Comparison of ENCODE assay signal across 8 cellular contexts in genomic region chr12:53079226-53080117, GRCh38. TPM values are rescaled to one million over a fixed set of nuclear protein-coding genes. Genes with fewer than 3 reads are reported as not detected.
DNase-seq lines count a peak whose midpoint lies in the region; ATAC-seq and TF ChIP-seq lines count a peak whose summit lies in the region.

TSS of gene SPRYD3 (minus strand) at chr12:53079390. CDS start at chr12:53079333, 57 bp downstream.

- H3K4me1 ChIP-seq in fibroblast of lung (ENCODE audit: control insufficient read depth, extremely low read depth, insufficient read depth, low read length): peaks cover 9% of the 10 kb centered on the region

- peak within 1 kb of the TSS; percentile 84 for H3K4me3 Mint-ChIP-seq in activated T-helper 17 cell treated with anti-CD3 and anti-CD28 coated beads, Interleukin-2, amount 50 U/mL, for 72 hours
- H3K4me3 Mint-ChIP-seq in natural killer cell treated with Interleukin-12 subunit alpha and Interleukin-12 subunit beta and Interleukin-15 and Interleukin-18, amount 100 ng/mL, for 72 hours: peak within 1 kb of the TSS; percentile 87

- H2AFZ ChIP-seq in fibroblast of lung (ENCODE audit: low read length): peak within 1 kb of the TSS; percentile 4

- no peaks in the 10 kb centered on the region for H3K27me3 ChIP-seq in fibroblast of lung (ENCODE audit: control insufficient read depth, insufficient read depth, low read length)

- ATAC-seq in activated T-helper 17 cell treated with anti-CD3 and anti-CD28 coated beads, Interleukin-2, amount 50 U/mL, for 72 hours (replicated peaks): peak; percentile 98
- ATAC-seq in natural killer cell treated with Interleukin-12 subunit alpha and Interleukin-12 subunit beta and Interleukin-15 and Interleukin-18, amount 100 ng/mL, for 72 hours: peak; percentile 99
- ATAC-seq in stimulated activated naive CD8-positive, alpha-beta T cell treated with anti-CD3 and anti-CD28 coated beads, Interleukin-15, Interleukin-2, amounts not matched to agents 100 U/mL and 50 U/mL, for 24 hours: peak; percentile 99

- no peak for TF ChIP-seq CTCF in LNCaP clone FGC (IDR thresholded peaks at IDR 0.05; ENCODE audit: control insufficient read depth, extremely low read depth, insufficient read depth)
- TF ChIP-seq CTCF in RWPE1 (conservative IDR thresholded peaks at IDR 0.05; ENCODE audit: low read depth): no peak
- TF ChIP-seq CTCF in fibroblast of lung (conservative IDR thresholded peaks at IDR 0.05 in 1 of 2, IDR thresholded peaks at IDR 0.05 in 1 of 2; ENCODE audit: low read depth in 1 of 2, low read length in 2 of 2): no peak

- peaks cover 10% of the 10 kb centered on the region for H3K36me3 ChIP-seq in fibroblast of lung (ENCODE audit: control insufficient read depth, insufficient read depth, low read length)

- peak within 1 kb of the TSS; percentile 97 for H3K4me2 ChIP-seq in fibroblast of lung (ENCODE audit: extremely low read depth, insufficient read depth, low read length)

- H3K9me3 ChIP-seq in fibroblast of lung (ENCODE audit: control insufficient read depth, insufficient read depth, low read depth, low read length): no peaks in the 10 kb centered on the region

- H3K9ac ChIP-seq in fibroblast of lung (ENCODE audit: insufficient read depth, low read length): peak within 1 kb of the TSS; percentile 86

- peak; percentile 98 for DNase-seq in Daoy (ENCODE audit: low read depth)
- peak; percentile 96 for DNase-seq in GOT3 (lab: John Stamatoyannopoulos, UW)
- peak; percentile 81 for DNase-seq in LNCaP clone FGC (ENCODE audit: low read depth)
- DNase-seq in RWPE1 (ENCODE audit: low spot score): peak; percentile 100
- DNase-seq in fibroblast of lung (ENCODE audit: low read depth in 2 of 2): peak; percentile 97
- DNase-seq in natural killer cell treated with Interleukin-12 subunit alpha and Interleukin-12 subunit beta and Interleukin-15 and Interleukin-18, amount 100 ng/mL, for 72 hours (ENCODE audit: low spot score): peak; percentile 98
- peak; percentile 96 for DNase-seq in stimulated activated naive CD8-positive, alpha-beta T cell treated with anti-CD3 and anti-CD28 coated beads, Interleukin-15, Interleukin-2, amounts not matched to agents 100 U/mL and 50 U/mL, for 24 hours

- H3K4me3 ChIP-seq in LNCaP clone FGC (ENCODE audit: low read depth, low read length) (peak within 1 kb of the TSS; percentile 64), fibroblast of lung (replicated peaks in 1 of 4; ENCODE audit: control extremely low read depth in 1 of 4, insufficient read depth in 1 of 4, low read depth in 3 of 4, low read length in 4 of 4) (peak within 1 kb of the TSS; percentile 73 to 86 (median 74))

- H4K20me1 ChIP-seq in fibroblast of lung (ENCODE audit: control insufficient read depth, extremely low read depth, insufficient read depth, low read length): no peaks in the 10 kb centered on the region

- H3K27me3 Mint-ChIP-seq in activated T-helper 17 cell treated with anti-CD3 and anti-CD28 coated beads, Interleukin-2, amount 50 U/mL, for 72 hours: no peaks in the 10 kb centered on the region
- no peaks in the 10 kb centered on the region for H3K27me3 Mint-ChIP-seq in natural killer cell treated with Interleukin-12 subunit alpha and Interleukin-12 subunit beta and Interleukin-15 and Interleukin-18, amount 100 ng/mL, for 72 hours

- H3K27ac ChIP-seq in RWPE1: peak within 1 kb of the TSS; percentile 89
- H3K27ac ChIP-seq in fibroblast of lung (ENCODE audit: insufficient read depth, low read length): peak within 1 kb of the TSS; percentile 91

- CTCF ChIA-PET in RWPE1 (lab: Yijun Ruan, JAX): interaction anchor here (0.6 to 5.0 kb wide), 2 partner anchors 13 to 19 kb away, joined by 3 to 37 read pairs; no protein-coding TSS in a partner anchor

- peaks cover 33% of the 10 kb centered on the region for H3K36me3 Mint-ChIP-seq in activated T-helper 17 cell treated with anti-CD3 and anti-CD28 coated beads, Interleukin-2, amount 50 U/mL, for 72 hours (ENCODE audit: low read depth)
- H3K36me3 Mint-ChIP-seq in natural killer cell treated with Interleukin-12 subunit alpha and Interleukin-12 subunit beta and Interleukin-15 and Interleukin-18, amount 100 ng/mL, for 72 hours: peaks cover 5% of the 10 kb centered on the region

- H3K79me2 ChIP-seq in fibroblast of lung (ENCODE audit: control insufficient read depth, insufficient read depth, low read length): peaks cover 8% of the 10 kb centered on the region

- peaks cover 28% of the 10 kb centered on the region for H3K4me1 Mint-ChIP-seq in activated T-helper 17 cell treated with anti-CD3 and anti-CD28 coated beads, Interleukin-2, amount 50 U/mL, for 72 hours
- peaks cover 29 to 36% of the 10 kb centered on the region in 2 donors for H3K4me1 Mint-ChIP-seq in natural killer cell treated with Interleukin-12 subunit alpha and Interleukin-12 subunit beta and Interleukin-15 and Interleukin-18, amount 100 ng/mL, for 72 hours (ENCODE audit: low read depth in 2 of 2)

- peak within 1 kb of the TSS; percentile 97 for H3K27ac Mint-ChIP-seq in activated T-helper 17 cell treated with anti-CD3 and anti-CD28 coated beads, Interleukin-2, amount 50 U/mL, for 72 hours
- peak within 1 kb of the TSS; percentile 75 to 89 for H3K27ac Mint-ChIP-seq in natural killer cell treated with Interleukin-12 subunit alpha and Interleukin-12 subunit beta and Interleukin-15 and Interleukin-18, amount 100 ng/mL, for 72 hours

- POLR2A ChIA-PET in RWPE1 (lab: Yijun Ruan, JAX; ENCODE audit: low non-redundant PET): interaction anchor here (0.7 kb wide), 2 partner anchors 16 to 20 kb away, joined by 3 read pairs; no protein-coding TSS in a partner anchor

- no peaks in the 10 kb centered on the region for H3K9me3 Mint-ChIP-seq in activated T-helper 17 cell treated with anti-CD3 and anti-CD28 coated beads, Interleukin-2, amount 50 U/mL, for 72 hours
- peaks cover 2% of the 10 kb centered on the region for H3K9me3 Mint-ChIP-seq in natural killer cell treated with Interleukin-12 subunit alpha and Interleukin-12 subunit beta and Interleukin-15 and Interleukin-18, amount 100 ng/mL, for 72 hours

RNA-seq across cellular contexts. Expression of gene SPRYD3, which starts in this region (rescaled TPM):
- total RNA-seq in Daoy (2014; rRNA removed; shearing (Covaris generic)): 22.2 and 23.8 TPM in 2 replicates
- total RNA-seq in activated T-helper 17 cell treated with anti-CD3 and anti-CD28 coated beads, Interleukin-2, amount 50 U/mL, for 72 hours: 10 to 100 TPM; 25.4 to 28.8 TPM
- total RNA-seq in fibroblast of lung: 13.9 and 18.2 TPM in 2 replicates
- 23.3 and 27.7 TPM in 2 replicates for polyA plus RNA-seq in fibroblast of lung
- polyA plus RNA-seq in fibroblast of lung (2012): 25.7 and 33.1 TPM in 2 replicates
- polyA minus RNA-seq in fibroblast of lung (ENCODE audit: low replicate concordance): 67.2 and 104 TPM in 2 replicates
- total RNA-seq in natural killer cell treated with Interleukin-12 subunit alpha and Interleukin-12 subunit beta and Interleukin-15 and Interleukin-18, amount 100 ng/mL, for 72 hours: 10 to 100 TPM; 56.5 to 60.3 TPM

Comparison
In these comparisons a context has a peak if more than half of its experiments do, and no peak if none do; other contexts are left out.
1. Peak in every context shown above with its lines: DNase-seq, ATAC-seq, H3K4me3 ChIP-seq and H3K27ac ChIP-seq.